ENCODE assay signal across 16 cellular contexts in the genomic region with DNA sequence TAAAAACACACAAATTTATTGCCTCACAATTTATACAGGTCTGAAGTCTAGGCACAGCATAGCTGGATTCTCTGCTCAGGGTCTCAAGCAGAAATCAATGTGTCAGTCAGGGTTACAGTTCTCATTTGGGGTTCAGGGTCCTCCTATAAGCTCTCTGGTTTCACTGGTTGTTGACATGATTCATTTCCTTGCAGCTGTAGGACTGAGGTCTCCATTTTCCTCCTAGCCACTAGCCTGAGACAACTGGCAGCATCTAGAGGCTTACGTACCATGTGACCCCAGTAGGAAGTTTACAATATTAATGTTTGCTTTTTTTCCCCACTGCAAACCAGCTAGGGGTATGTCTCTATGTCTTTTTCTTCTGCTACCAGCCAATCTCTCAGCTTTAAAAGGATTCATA.
"Had no signal": no experiment of that assay in that cellular context is flagged by ENCODE, and none has a peak within 500 bp of the region (broad histone marks: within the 10 kb centered on the region; RNA-seq: fewer than 3 reads in every experiment).

No MANE protein-coding gene starts in this region.

- H3K4me1 ChIP-seq: ascending aorta, esophagus squamous epithelium, stomach, upper lobe of right lung had no signal

- H3K27me3 ChIP-seq: ascending aorta, esophagus squamous epithelium, ovary, stomach, upper lobe of right lung had no signal

- H3K27ac Mint-ChIP-seq: activated naive CD4-positive, alpha-beta T cell treated with anti-CD3 and anti-CD28 coated beads, Interleukin-2, amount 10 ng/mL, durations not matched to agents 7 days and 5 days; activated T-helper 2 cell treated with anti-CD3 and anti-CD28 coated beads, Interferon-gamma antibody, Interleukin-2, Interleukin-4, amounts not matched to agents 10 μg/mL and 5 μg/mL and 100 μg/mL, durations not matched to agents 14 hours and 24 hours and 36 hours had no signal

- H3K4me3 ChIP-seq: ascending aorta, esophagus squamous epithelium, ovary, stomach, thoracic aorta, upper lobe of right lung had no signal

- H3K27me3 Mint-ChIP-seq: activated naive CD4-positive, alpha-beta T cell treated with anti-CD3 and anti-CD28 coated beads, Interleukin-2, amount 10 ng/mL, durations not matched to agents 7 days and 5 days had no signal

- H3K4me3 Mint-ChIP-seq: activated naive CD4-positive, alpha-beta T cell treated with anti-CD3 and anti-CD28 coated beads, Interleukin-2, amount 10 ng/mL, durations not matched to agents 7 days and 5 days; neural crest cell had no signal

- H3K36me3 ChIP-seq: ascending aorta, esophagus squamous epithelium, ovary, stomach, thoracic aorta, upper lobe of right lung had no signal

- H3K9me3 ChIP-seq: ascending aorta, esophagus squamous epithelium, ovary, stomach, thoracic aorta, upper lobe of right lung had no signal

- H3K36me3 Mint-ChIP-seq: activated naive CD4-positive, alpha-beta T cell treated with anti-CD3 and anti-CD28 coated beads, Interleukin-2, amount 10 ng/mL, durations not matched to agents 7 days and 5 days had no signal

- H3K4me1 Mint-ChIP-seq: activated naive CD4-positive, alpha-beta T cell treated with anti-CD3 and anti-CD28 coated beads, Interleukin-2, amount 10 ng/mL, durations not matched to agents 7 days and 5 days; neural crest cell had no signal

- H3K9me3 Mint-ChIP-seq: activated naive CD4-positive, alpha-beta T cell treated with anti-CD3 and anti-CD28 coated beads, Interleukin-2, amount 10 ng/mL, durations not matched to agents 7 days and 5 days; activated T-helper 2 cell treated with anti-CD3 and anti-CD28 coated beads, Interferon-gamma antibody, Interleukin-2, Interleukin-4, amounts not matched to agents 10 μg/mL and 5 μg/mL and 100 μg/mL, durations not matched to agents 14 hours and 24 hours and 36 hours had no signal

- DNase-seq: activated CD4-positive, alpha-beta T cell treated with anti-CD3 and anti-CD28 coated beads, Interleukin-2, amount 50 U/mL, for 4 hours; activated CD4-positive, CD25-positive, alpha-beta regulatory T cell treated with anti-CD3 and anti-CD28 coated beads, Interleukin-2, amount 50 U/mL, for 72 hours; activated naive CD4-positive, alpha-beta T cell treated with anti-CD3 and anti-CD28 coated beads, Interleukin-2, amount 10 ng/mL, durations not matched to agents 7 days and 5 days; effector CD4-positive, alpha-beta T cell; esophagus squamous epithelium; foreskin melanocyte; kidney glomerular epithelial cell; ovary; stimulated activated CD4-positive, alpha-beta T cell treated with anti-CD3 and anti-CD28 coated beads, Interleukin-1b, Interleukin-23, amount 100 ng/mL, for 48 hours; stomach; upper lobe of right lung had no signal

- ATAC-seq: sciatic nerve, upper lobe of right lung had no signal

- H3K27ac ChIP-seq: ascending aorta, esophagus squamous epithelium, ovary, stomach, thoracic aorta, upper lobe of right lung had no signal
